ENCODE assay signal across 8 cellular contexts in genomic region chr22:36528795-36529718, GRCh38. TPM values are rescaled to one million over a fixed set of nuclear protein-coding genes. Genes with fewer than 3 reads are reported as not detected.
DNase-seq lines count a peak whose midpoint lies in the region; ATAC-seq and TF ChIP-seq lines count a peak whose summit lies in the region.

A gene with protein sequence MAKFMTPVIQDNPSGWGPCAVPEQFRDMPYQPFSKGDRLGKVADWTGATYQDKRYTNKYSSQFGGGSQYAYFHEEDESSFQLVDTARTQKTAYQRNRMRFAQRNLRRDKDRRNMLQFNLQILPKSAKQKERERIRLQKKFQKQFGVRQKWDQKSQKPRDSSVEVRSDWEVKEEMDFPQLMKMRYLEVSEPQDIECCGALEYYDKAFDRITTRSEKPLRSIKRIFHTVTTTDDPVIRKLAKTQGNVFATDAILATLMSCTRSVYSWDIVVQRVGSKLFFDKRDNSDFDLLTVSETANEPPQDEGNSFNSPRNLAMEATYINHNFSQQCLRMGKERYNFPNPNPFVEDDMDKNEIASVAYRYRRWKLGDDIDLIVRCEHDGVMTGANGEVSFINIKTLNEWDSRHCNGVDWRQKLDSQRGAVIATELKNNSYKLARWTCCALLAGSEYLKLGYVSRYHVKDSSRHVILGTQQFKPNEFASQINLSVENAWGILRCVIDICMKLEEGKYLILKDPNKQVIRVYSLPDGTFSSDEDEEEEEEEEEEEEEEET (minus strand): TSS chr22:36529166. CDS start chr22:36526121, 3,045 bp downstream.

- TF ChIP-seq EP300 in ovary (IDR thresholded peaks at IDR 0.05), result peak; percentile 31

- peak within 1 kb of the TSS; percentile 94 for H3K4me3 Mint-ChIP-seq in activated naive CD8-positive, alpha-beta T cell treated with anti-CD3 and anti-CD28 coated beads, Interleukin-2, amount 50 U/mL, for 24 hours

- intact Hi-C loops in Right ventricle myocardium inferior (cut with DNase I) (no loop called here), ovary (cut with DNase I) (no loop called here), thyroid gland (cut with DNase I) (no loop called here)

- H3K27me3 Mint-ChIP-seq in activated naive CD8-positive, alpha-beta T cell treated with anti-CD3 and anti-CD28 coated beads, Interleukin-2, amount 50 U/mL, for 24 hours, result peaks cover 4% of the 10 kb centered on the region

- H3K9me3 Mint-ChIP-seq in activated naive CD8-positive, alpha-beta T cell treated with anti-CD3 and anti-CD28 coated beads, Interleukin-2, amount 50 U/mL, for 24 hours, result no peaks in the 10 kb centered on the region

- H3K36me3 ChIP-seq in ovary, result no peaks in the 10 kb centered on the region
- H3K36me3 ChIP-seq in thyroid gland, result peaks cover 19 to 21% of the 10 kb centered on the region in 2 donors

- H3K27me3 ChIP-seq in ovary, result no peaks in the 10 kb centered on the region
- H3K27me3 ChIP-seq in thyroid gland, result no peaks in the 10 kb centered on the region

- no peaks in the 10 kb centered on the region for H3K4me1 ChIP-seq in ovary (ENCODE audit: insufficient read depth)
- peaks cover 7 to 16% of the 10 kb centered on the region in 2 donors for H3K4me1 ChIP-seq in thyroid gland

- H3K9me3 ChIP-seq in ovary, result no peaks in the 10 kb centered on the region
- H3K9me3 ChIP-seq in thyroid gland, result no peaks in the 10 kb centered on the region

- H3K36me3 Mint-ChIP-seq in activated naive CD8-positive, alpha-beta T cell treated with anti-CD3 and anti-CD28 coated beads, Interleukin-2, amount 50 U/mL, for 24 hours (ENCODE audit: low read depth), result peaks cover 44% of the 10 kb centered on the region

- no peak for TF ChIP-seq CTCF in GM12865 (IDR thresholded peaks at IDR 0.05; ENCODE audit: insufficient read depth, low read depth, low read length, missing control alignments)
- peak in 1 of 3 donors; percentile 11 for TF ChIP-seq CTCF in ovary (IDR thresholded peaks at IDR 0.05)
- TF ChIP-seq CTCF in thyroid gland (IDR thresholded peaks at IDR 0.05), result peak in 2 of 6 experiments; percentile 13 to 17

- peak; percentile 79 for TF ChIP-seq POLR2A in ovary (IDR thresholded peaks at IDR 0.05)
- TF ChIP-seq POLR2A in thyroid gland (IDR thresholded peaks at IDR 0.05), result peak in 1 of 2 donors; percentile 74

- peak; percentile 95 for ATAC-seq in HG02763 (IDR thresholded peaks at IDR 0.05; ENCODE audit: unreplicated experiment)
- ATAC-seq in activated naive CD8-positive, alpha-beta T cell treated with anti-CD3 and anti-CD28 coated beads, Interleukin-2, amount 50 U/mL, for 24 hours, result peak; percentile 96
- peak; percentile 96 for ATAC-seq in Right ventricle myocardium inferior

- H3K27ac ChIP-seq in ovary, result peak within 1 kb of the TSS; percentile 59 to 93
- peak within 1 kb of the TSS; percentile 84 to 96 (median 91) for H3K27ac ChIP-seq in thyroid gland

- peak within 1 kb of the TSS; percentile 87 for H3K4me3 ChIP-seq in GM12865 (ENCODE audit: low read depth, low read length)
- peak within 1 kb of the TSS; percentile 88 for H3K4me3 ChIP-seq in ovary
- peak within 1 kb of the TSS; percentile 53 to 99 (median 94) for H3K4me3 ChIP-seq in thyroid gland (replicated peaks in 1 of 3)

- peak; percentile 100 for DNase-seq in GM12865 (ENCODE audit: low read depth)
- DNase-seq in NCI-H1417 treated with DMSO at 0.1 percent for 48 hours (lab: John Stamatoyannopoulos, UW), result peak; percentile 88
- peak; percentile 99 for DNase-seq in SW480 (ENCODE audit: low spot score)
- peak; percentile 96 for DNase-seq in activated naive CD8-positive, alpha-beta T cell treated with anti-CD3 and anti-CD28 coated beads, Interleukin-2, amount 50 U/mL, for 24 hours
- peak; percentile 99 for DNase-seq in Right ventricle myocardium inferior (ENCODE audit: missing footprints)
- DNase-seq in ovary, result peak; percentile 97 to 99 (median 98)
- peak; percentile 98 to 99 for DNase-seq in thyroid gland

- peaks cover 32% of the 10 kb centered on the region for H3K4me1 Mint-ChIP-seq in activated naive CD8-positive, alpha-beta T cell treated with anti-CD3 and anti-CD28 coated beads, Interleukin-2, amount 50 U/mL, for 24 hours

- WGBS in ovary, 3 donors, result 0% methylated on average over 82 of the region's 82 CpGs
- 0 to 1% methylated on average over 32 to 62 of the region's 82 CpGs for WGBS in thyroid gland, 2 donors

- peak within 1 kb of the TSS; percentile 100 for H3K27ac Mint-ChIP-seq in activated naive CD8-positive, alpha-beta T cell treated with anti-CD3 and anti-CD28 coated beads, Interleukin-2, amount 50 U/mL, for 24 hours

RNA-seq across cellular contexts. Expression of the gene that starts here (rescaled TPM):
- total RNA-seq in Right ventricle myocardium inferior (67.1 TPM), ovary (100 to 1,000 TPM; 166 to 299 (median 192) TPM), thyroid gland (100 to 1,000 TPM; 213 to 427 (median 309) TPM)
- polyA plus RNA-seq in ovary, result 100 to 1,000 TPM; 224 to 351 TPM

Comparison
In these comparisons a context has a peak if more than half of its experiments do, and no peak if none do; other contexts are left out.
1. Peak in every context shown above with its lines: DNase-seq, ATAC-seq, H3K4me3 ChIP-seq and H3K27ac ChIP-seq.